Comparison of ENCODE assay signal across 18 cellular contexts in genomic region chr19:16142032-16142580, GRCh38. TPM values are rescaled to one million over a fixed set of nuclear protein-coding genes. Genes with fewer than 3 reads are reported as not detected.
DNase-seq lines count a peak whose midpoint lies in the region; ATAC-seq and TF ChIP-seq lines count a peak whose summit lies in the region.
"Had no signal": no experiment of that assay in that cellular context is flagged by ENCODE, and none has a peak within 500 bp of the region (broad histone marks: within the 10 kb centered on the region; RNA-seq: fewer than 3 reads in every experiment).

No MANE protein-coding gene starts in this region.

- H3K4me3 Mint-ChIP-seq in activated naive CD4-positive, alpha-beta T cell treated with anti-CD3 and anti-CD28 coated beads, Interleukin-2, amount 10 ng/mL, durations not matched to agents 7 days and 5 days: no peak overlapping the region
- no peak overlapping the region for H3K4me3 Mint-ChIP-seq in activated B cell treated with CpG ODN at 0.5 μM for 24 hours
- peak overlapping the region; percentile 100 for H3K4me3 Mint-ChIP-seq in stimulated activated effector memory CD8-positive, alpha-beta T cell treated with anti-CD3 and anti-CD28 coated beads, Interleukin-12 subunit alpha, Interleukin-12 subunit beta, amount 100 ng/mL, for 72 hours

- intact Hi-C loops in activated B cell treated with CpG ODN at 0.5 μM for 24 hours (cut with micrococcal nuclease): loop anchor here (5.0 kb wide), 2 partner anchors 120 to 445 kb away; no protein-coding TSS in a partner anchor

- H3K36me3 Mint-ChIP-seq in activated naive CD4-positive, alpha-beta T cell treated with anti-CD3 and anti-CD28 coated beads, Interleukin-2, amount 10 ng/mL, durations not matched to agents 7 days and 5 days: peaks cover 18% of the 10 kb centered on the region
- H3K36me3 Mint-ChIP-seq in activated B cell treated with CpG ODN at 0.5 μM for 24 hours (ENCODE audit: low read depth): peaks cover 20% of the 10 kb centered on the region
- peaks cover 29% of the 10 kb centered on the region for H3K36me3 Mint-ChIP-seq in stimulated activated effector memory CD8-positive, alpha-beta T cell treated with anti-CD3 and anti-CD28 coated beads, Interleukin-12 subunit alpha, Interleukin-12 subunit beta, amount 100 ng/mL, for 72 hours

- H3K27ac ChIP-seq in effector memory CD4-positive, alpha-beta T cell (ENCODE audit: insufficient read depth, low read length, poor library complexity, severe bottlenecking): no peak overlapping the region
- H3K27ac ChIP-seq: brain microvascular endothelial cell, SJCRH30 had no signal

- H3K4me1 Mint-ChIP-seq in activated naive CD4-positive, alpha-beta T cell treated with anti-CD3 and anti-CD28 coated beads, Interleukin-2, amount 10 ng/mL, durations not matched to agents 7 days and 5 days: peaks cover 56% of the 10 kb centered on the region
- peaks cover 82% of the 10 kb centered on the region for H3K4me1 Mint-ChIP-seq in activated B cell treated with CpG ODN at 0.5 μM for 24 hours
- H3K4me1 Mint-ChIP-seq in stimulated activated effector memory CD8-positive, alpha-beta T cell treated with anti-CD3 and anti-CD28 coated beads, Interleukin-12 subunit alpha, Interleukin-12 subunit beta, amount 100 ng/mL, for 72 hours: peaks cover 69% of the 10 kb centered on the region

- no peaks in the 10 kb centered on the region for H3K9me3 ChIP-seq in effector memory CD4-positive, alpha-beta T cell (ENCODE audit: control insufficient read depth, low read length)
- H3K9me3 ChIP-seq: SJCRH30 had no signal

- no peak for DNase-seq in activated naive CD4-positive, alpha-beta T cell treated with anti-CD3 and anti-CD28 coated beads, Interleukin-2, amount 10 ng/mL, durations not matched to agents 7 days and 5 days
- DNase-seq in activated naive CD4-positive, alpha-beta T cell treated with Interleukin-2 at 50 U/mL for 16 hours: no peak
- DNase-seq in activated B cell treated with CpG ODN at 0.5 μM for 24 hours (no peak), D341Med (ENCODE audit: low spot score) (no peak)
- DNase-seq in stimulated activated effector memory CD8-positive, alpha-beta T cell treated with anti-CD3 and anti-CD28 coated beads, Interleukin-12 subunit alpha, Interleukin-12 subunit beta, amount 100 ng/mL, for 72 hours (ENCODE audit: low spot score in 2 of 2): no peak
- no peak for DNase-seq in effector memory CD4-positive, alpha-beta T cell
- DNase-seq: activated T-cell treated with anti-CD3 and anti-CD28 coated beads, Interleukin-2, amount 50 U/mL, for 48 hours; brain microvascular endothelial cell; DMS153; islet precursor cell; NCI-H1417 treated with DMSO at 0.1 percent for 48 hours; SJCRH30; stimulated activated CD4-positive, alpha-beta T cell treated with anti-CD3 and anti-CD28 coated beads, Interleukin-2, amount 100 ng/mL, for 48 hours; stimulated activated naive CD4-positive, alpha-beta T cell treated with Interleukin-2 at 50 U/mL for 16 hours had no signal

- no peaks in the 10 kb centered on the region for H3K9me3 Mint-ChIP-seq in activated naive CD4-positive, alpha-beta T cell treated with anti-CD3 and anti-CD28 coated beads, Interleukin-2, amount 10 ng/mL, durations not matched to agents 7 days and 5 days
- no peaks in the 10 kb centered on the region for H3K9me3 Mint-ChIP-seq in activated B cell treated with CpG ODN at 0.5 μM for 24 hours
- H3K9me3 Mint-ChIP-seq in stimulated activated effector memory CD8-positive, alpha-beta T cell treated with anti-CD3 and anti-CD28 coated beads, Interleukin-12 subunit alpha, Interleukin-12 subunit beta, amount 100 ng/mL, for 72 hours: no peaks in the 10 kb centered on the region

- H3K27ac Mint-ChIP-seq in activated naive CD4-positive, alpha-beta T cell treated with anti-CD3 and anti-CD28 coated beads, Interleukin-2, amount 10 ng/mL, durations not matched to agents 7 days and 5 days: peak overlapping the region; percentile 66
- peak overlapping the region; percentile 99 for H3K27ac Mint-ChIP-seq in activated B cell treated with CpG ODN at 0.5 μM for 24 hours
- peak overlapping the region; percentile 65 for H3K27ac Mint-ChIP-seq in stimulated activated effector memory CD8-positive, alpha-beta T cell treated with anti-CD3 and anti-CD28 coated beads, Interleukin-12 subunit alpha, Interleukin-12 subunit beta, amount 100 ng/mL, for 72 hours

- POLR2A ChIA-PET in activated B cell treated with CpG ODN at 0.5 μM for 24 hours (lab: Charles Lee): interaction anchor here (1.0 to 15.4 kb wide), 12 partner anchors 8 to 183 kb away, joined by 4 to 338 read pairs (median 30); partner anchors contain the start of genes KLF2, RAB8A and TPM4

- peaks cover 4% of the 10 kb centered on the region for H3K4me1 ChIP-seq in effector memory CD4-positive, alpha-beta T cell (ENCODE audit: control insufficient read depth, insufficient read depth, low read length, poor library complexity, severe bottlenecking)

- no peak for ATAC-seq in activated B cell treated with CpG ODN at 0.5 μM for 24 hours (ENCODE audit: low read depth)
- ATAC-seq in stimulated activated effector memory CD8-positive, alpha-beta T cell treated with anti-CD3 and anti-CD28 coated beads, Interleukin-12 subunit alpha, Interleukin-12 subunit beta, amount 100 ng/mL, for 72 hours: no peak

- CTCF ChIA-PET in activated naive CD4-positive, alpha-beta T cell treated with anti-CD3 and anti-CD28 coated beads, Interleukin-2, amount 10 ng/mL, durations not matched to agents 7 days and 5 days (lab: Charles Lee): interaction anchor here (1.1 kb wide), 1 partner anchor 100 kb away, joined by 4 read pairs; no protein-coding TSS in a partner anchor
- CTCF ChIA-PET in activated B cell treated with CpG ODN at 0.5 μM for 24 hours (lab: Charles Lee): interaction anchor here (0.9 to 2.0 kb wide), 4 partner anchors 24 to 80 kb away, joined by 4 to 14 read pairs (median 6); no protein-coding TSS in a partner anchor

- H3K27me3 ChIP-seq in effector memory CD4-positive, alpha-beta T cell (replicated peaks; ENCODE audit: control insufficient read depth, insufficient read depth, low read length, poor library complexity, severe bottlenecking): no peaks in the 10 kb centered on the region
- H3K27me3 ChIP-seq: brain microvascular endothelial cell, SJCRH30 had no signal

- H3K27me3 Mint-ChIP-seq in activated naive CD4-positive, alpha-beta T cell treated with anti-CD3 and anti-CD28 coated beads, Interleukin-2, amount 10 ng/mL, durations not matched to agents 7 days and 5 days: peaks cover 4% of the 10 kb centered on the region
- no peaks in the 10 kb centered on the region for H3K27me3 Mint-ChIP-seq in activated B cell treated with CpG ODN at 0.5 μM for 24 hours

- H3K36me3 ChIP-seq in effector memory CD4-positive, alpha-beta T cell (ENCODE audit: control insufficient read depth, insufficient read depth, low read length): no peaks in the 10 kb centered on the region
- H3K36me3 ChIP-seq: brain microvascular endothelial cell, SJCRH30 had no signal

- TF ChIP-seq CTCF in activated B cell treated with CpG ODN at 0.5 μM for 24 hours (IDR thresholded peaks at IDR 0.05): no peak

- H3K4me3 ChIP-seq in effector memory CD4-positive, alpha-beta T cell (ENCODE audit: insufficient read depth, low read depth, low read length, poor library complexity, severe bottlenecking): no peak overlapping the region
- H3K4me3 ChIP-seq: SJCRH30 had no signal

RNA-seq across cellular contexts. Expression of gene HSH2D, which starts 1.4 kb away (rescaled TPM):
- 172 and 191 TPM in 2 replicates for total RNA-seq in activated B cell treated with CpG ODN at 0.5 μM for 24 hours
- total RNA-seq: NCI-H460, pulmonary artery endothelial cell had no signal

RNA-seq across cellular contexts. Expression of gene RAB8A, which starts 30.4 kb away (rescaled TPM):
- 157 and 171 TPM in 2 replicates for total RNA-seq in activated B cell treated with CpG ODN at 0.5 μM for 24 hours

RNA-seq across cellular contexts. Expression of gene CIB3, which starts 31.2 kb away (rescaled TPM):
- not detected in 2 replicates for total RNA-seq in activated B cell treated with CpG ODN at 0.5 μM for 24 hours
- total RNA-seq: HT-29, mucosa of gallbladder, NCI-H460, pulmonary artery endothelial cell, SJCRH30 had no signal

RNA-seq across cellular contexts. Expression of gene FAM32A, which starts 43.1 kb away (rescaled TPM):
- total RNA-seq in activated B cell treated with CpG ODN at 0.5 μM for 24 hours: 52.2 and 53.5 TPM in 2 replicates

RNA-seq across cellular contexts. Expression of gene AP1M1, which starts 55.6 kb away (rescaled TPM):
- total RNA-seq in activated B cell treated with CpG ODN at 0.5 μM for 24 hours: 82.6 and 87.5 TPM in 2 replicates
